Comparison of ENCODE assay signal across 1 cellular context in the genomic region with DNA sequence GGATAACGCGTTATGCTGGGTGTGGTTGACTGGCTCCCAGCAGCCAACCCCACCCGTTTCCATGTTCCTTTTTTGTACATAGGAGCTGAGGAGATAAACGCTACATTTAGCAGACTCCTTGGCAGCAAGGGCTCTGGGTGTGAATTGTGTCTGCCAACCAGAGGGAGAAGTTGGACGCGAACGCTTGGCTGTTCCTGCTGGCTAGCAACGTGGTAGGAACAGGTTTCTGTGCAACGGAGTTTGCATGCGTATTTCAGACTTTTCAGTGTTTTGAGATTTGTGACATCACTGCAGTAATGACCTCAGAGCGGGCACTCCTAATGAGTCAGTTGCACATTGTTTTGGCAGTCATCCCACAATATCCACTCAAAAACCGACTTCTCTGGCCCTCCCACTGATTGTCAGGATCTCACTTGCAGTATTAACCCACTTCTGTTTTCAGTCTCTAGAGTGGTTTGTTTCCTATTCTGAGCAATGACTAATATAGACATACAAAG.
TF ChIP-seq lines count a peak whose summit lies in the region.

No MANE protein-coding gene starts in this region.

TF ChIP-seq in IMR-90, 13 proteins besides CTCF, POLR2A, EP300 and RAD21 (continued from another document):
- TF ChIP-seq, protein P1, sequence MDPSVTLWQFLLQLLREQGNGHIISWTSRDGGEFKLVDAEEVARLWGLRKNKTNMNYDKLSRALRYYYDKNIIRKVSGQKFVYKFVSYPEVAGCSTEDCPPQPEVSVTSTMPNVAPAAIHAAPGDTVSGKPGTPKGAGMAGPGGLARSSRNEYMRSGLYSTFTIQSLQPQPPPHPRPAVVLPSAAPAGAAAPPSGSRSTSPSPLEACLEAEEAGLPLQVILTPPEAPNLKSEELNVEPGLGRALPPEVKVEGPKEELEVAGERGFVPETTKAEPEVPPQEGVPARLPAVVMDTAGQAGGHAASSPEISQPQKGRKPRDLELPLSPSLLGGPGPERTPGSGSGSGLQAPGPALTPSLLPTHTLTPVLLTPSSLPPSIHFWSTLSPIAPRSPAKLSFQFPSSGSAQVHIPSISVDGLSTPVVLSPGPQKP (IDR thresholded peaks at IDR 0.05; ENCODE audit: borderline replicate concordance, low read depth, low read length) = no peak
